Comparison of ENCODE assay signal across 8 cellular contexts in genomic region chr5:64612349-64612961, GRCh38.
DNase-seq lines count a peak whose midpoint lies in the region; ATAC-seq, FAIRE-seq and TF ChIP-seq lines count a peak whose summit lies in the region.

No MANE protein-coding gene starts in this region.

- FAIRE-seq in A549 (lab: Jason Lieb, UNC) (peak; percentile 46), HTR-8/SVneo (lab: Jason Lieb, UNC) (no peak)

- no peak overlapping the region for H3K4me2 ChIP-seq in A549
- H3K4me2 ChIP-seq in fibroblast of lung (ENCODE audit: extremely low read depth, insufficient read depth, low read length), result no peak overlapping the region

- POLR2A ChIA-PET in A549 (lab: Yijun Ruan, JAX), result no interaction called here

- H3K4me3 ChIP-seq in A549, result no peak overlapping the region
- H3K4me3 ChIP-seq in GM06990 (replicated peaks; ENCODE audit: low read depth, low read length), result no peak overlapping the region
- H3K4me3 ChIP-seq in fibroblast of lung (replicated peaks in 1 of 4; ENCODE audit: control extremely low read depth in 1 of 4, insufficient read depth in 1 of 4, low read depth in 3 of 4, low read length in 4 of 4), result no peak overlapping the region

- TF ChIP-seq RAD21 in A549 (conservative IDR thresholded peaks at IDR 0.05 in 1 of 2, IDR thresholded peaks at IDR 0.05 in 1 of 2), result peak; percentile 80 to 87

- ATAC-seq in A549 (peak; percentile 80 to 81; a peak in 5 of 6 replicates), GM18870 (IDR thresholded peaks at IDR 0.05; ENCODE audit: unreplicated experiment) (no peak)

- CTCF ChIA-PET in A549 (lab: Yijun Ruan, JAX), result interaction anchor here (0.7 to 7.9 kb wide), 28 partner anchors 9 to 1211 kb away, joined by 3 to 82 read pairs (median 4); no protein-coding TSS in a partner anchor

- no peak for TF ChIP-seq EP300 in A549 (IDR thresholded peaks at IDR 0.05)

- H3K27me3 ChIP-seq in GM06990 (replicated peaks; ENCODE audit: control insufficient read depth, insufficient read depth, low read length) (peaks cover 2% of the 10 kb centered on the region; the same call in 1 of the 2 replicates), fibroblast of lung (ENCODE audit: control insufficient read depth, insufficient read depth, low read length) (no peaks in the 10 kb centered on the region)

- no peak for TF ChIP-seq POLR2A in A549 (IDR thresholded peaks at IDR 0.05; ENCODE audit: low read length)

- H4K20me1 ChIP-seq in fibroblast of lung (ENCODE audit: control insufficient read depth, extremely low read depth, insufficient read depth, low read length), result no peaks in the 10 kb centered on the region

- H3K27ac ChIP-seq in A549 (no peak overlapping the region), fibroblast of lung (ENCODE audit: insufficient read depth, low read length) (no peak overlapping the region)

- 23% methylated on average over 5 of the region's 5 CpGs for WGBS in A549 (ENCODE audit: missing lambda C conversion rate)

- H3K9me3 ChIP-seq in A549, result no peaks in the 10 kb centered on the region
- H3K9me3 ChIP-seq in fibroblast of lung (ENCODE audit: control insufficient read depth, insufficient read depth, low read depth, low read length), result no peaks in the 10 kb centered on the region

- H3K36me3 ChIP-seq in GM06990 (ENCODE audit: control insufficient read depth, insufficient read depth, low read length) (no peaks in the 10 kb centered on the region), fibroblast of lung (ENCODE audit: control insufficient read depth, insufficient read depth, low read length) (no peaks in the 10 kb centered on the region)

- TF ChIP-seq CTCF in A549 (IDR thresholded peaks at IDR 0.05) (peak; percentile 83), GM06990 (IDR thresholded peaks at IDR 0.05; ENCODE audit: insufficient read depth, low read length, poor library complexity, severe bottlenecking) (peak; percentile 75), fibroblast of lung (conservative IDR thresholded peaks at IDR 0.05 in 1 of 2, IDR thresholded peaks at IDR 0.05 in 1 of 2; ENCODE audit: low read depth in 1 of 2, low read length in 2 of 2) (peak; percentile 83 to 87)

- H3K9ac ChIP-seq in fibroblast of lung (ENCODE audit: insufficient read depth, low read length), result no peak overlapping the region

- DNase-seq in A549 (ENCODE audit: low read depth in 1 of 2, low spot score in 1 of 2), result peak; percentile 7 to 53
- DNase-seq in GM06990 (ENCODE audit: extremely low read depth, insufficient read length), result no peak
- DNase-seq in HTR-8/SVneo (ENCODE audit: insufficient read length, low spot score), result peak; percentile 35
- peak; percentile 67 for DNase-seq in RPMI8226
- peak; percentile 49 to 80 for DNase-seq in fibroblast of lung (ENCODE audit: low read depth in 2 of 2)
- peak; percentile 32 for DNase-seq in non-pigmented ciliary epithelial cell (ENCODE audit: low read depth)
- DNase-seq in effector CD4-positive, alpha-beta T cell, result no peak

- H3K79me2 ChIP-seq in fibroblast of lung (ENCODE audit: control insufficient read depth, insufficient read depth, low read length), result no peaks in the 10 kb centered on the region

- H3K4me1 ChIP-seq in A549 (no peaks in the 10 kb centered on the region), fibroblast of lung (ENCODE audit: control insufficient read depth, extremely low read depth, insufficient read depth, low read length) (no peaks in the 10 kb centered on the region)

- no peak overlapping the region for H2AFZ ChIP-seq in fibroblast of lung (ENCODE audit: low read length)

TF ChIP-seq in A549, 52 proteins besides CTCF, POLR2A, EP300 and RAD21:
- no peak for TF ChIP-seq RCOR1 (IDR thresholded peaks at IDR 0.05; ENCODE audit: low read depth, low read length)
- TF ChIP-seq SMC3 (IDR thresholded peaks at IDR 0.05), result peak; percentile 67

Comparison
In these comparisons a context has a peak if more than half of its experiments do, and no peak if none do; other contexts are left out.
1. DNase-seq: peak in A549 (2 of 2), HTR-8/SVneo (single experiment), RPMI8226 (single experiment), fibroblast of lung (2 of 2) and non-pigmented ciliary epithelial cell (single experiment); none in GM06990 (single experiment) and effector CD4-positive, alpha-beta T cell (single experiment).
2. Peak in every context shown above with its lines, with median percentiles within 50 percentile points of each other: CTCF ChIP-seq.